12 cellular contexts compared by ENCODE assay signal in the genomic region with DNA sequence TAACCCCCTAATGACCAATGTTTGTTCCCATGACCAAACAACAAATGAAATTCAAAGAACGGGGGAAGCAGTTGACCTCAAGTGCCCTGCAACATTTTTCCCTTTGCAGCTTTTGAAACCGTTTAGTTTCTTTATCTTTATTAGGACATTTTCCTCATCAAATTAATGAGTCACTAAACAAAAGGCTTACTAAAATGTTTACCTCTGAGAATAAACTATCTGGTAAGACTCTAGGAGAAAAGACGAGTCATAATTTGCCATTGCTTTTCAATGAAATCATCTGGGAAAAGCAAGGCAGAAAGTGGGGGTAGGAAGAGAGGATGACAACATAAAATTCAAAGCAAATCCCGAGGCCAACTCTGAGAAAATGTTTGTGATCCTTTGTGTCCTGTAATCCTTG. TPM values are rescaled to one million over a fixed set of nuclear protein-coding genes. Genes with fewer than 3 reads are reported as not detected.
DNase-seq lines count a peak whose midpoint lies in the region; TF ChIP-seq lines count a peak whose summit lies in the region.
"Had no signal": no experiment of that assay in that cellular context is flagged by ENCODE, and none has a peak within 500 bp of the region (broad histone marks: within the 10 kb centered on the region; RNA-seq: fewer than 3 reads in every experiment).

No MANE protein-coding gene starts in this region.

- TF ChIP-seq CTCF in epithelial cell of proximal tubule (conservative IDR thresholded peaks at IDR 0.05; ENCODE audit: low read depth, low read length) (no peak), osteocyte (IDR thresholded peaks at IDR 0.05) (no peak)

- H3K27ac Mint-ChIP-seq in osteocyte (ENCODE audit: unreplicated experiment) = peak overlapping the region; percentile 56

- H3K36me3 Mint-ChIP-seq in osteocyte (ENCODE audit: unreplicated experiment) = peaks cover 50% of the 10 kb centered on the region

- in situ Hi-C loops in KBM-7 (cut with MboI; ENCODE audit: low pct_unique_long_range_greater_than_20kb, low sequenced_read_pairs) = no loop called here

- peak; percentile 90 for DNase-seq in EL
- peak; percentile 35 for DNase-seq in RKO (ENCODE audit: low spot score)
- peak; percentile 82 for DNase-seq in epithelial cell of proximal tubule (ENCODE audit: low read depth)
- DNase-seq in osteocyte (ENCODE audit: extremely low spot score, unreplicated experiment) = no peak
- DNase-seq in KBM-7 = no peak
- no peak for DNase-seq in NCI-H446 treated with DMSO at 0.1 percent for 48 hours (lab: John Stamatoyannopoulos, UW)
- DNase-seq in activated naive CD4-positive, alpha-beta T cell (lab: John Stamatoyannopoulos, UW) = no peak
- no peak for DNase-seq in NOMO-1 (lab: John Stamatoyannopoulos, UW; ENCODE audit: unreplicated experiment in 2 of 2)
- DNase-seq: NCI-H446; stimulated activated CD4-positive, alpha-beta T cell treated with anti-CD3 and anti-CD28 coated beads, Interleukin-4, amount 100 ng/mL, for 1 hour; upper lobe of left lung had no signal

- H3K9me3 Mint-ChIP-seq in osteocyte (ENCODE audit: unreplicated experiment) = no peaks in the 10 kb centered on the region
- H3K9me3 Mint-ChIP-seq: central memory CD8-positive, alpha-beta T cell had no signal

- no peak overlapping the region for H3K4me3 ChIP-seq in epithelial cell of proximal tubule (ENCODE audit: low read depth, low read length)
- H3K4me3 ChIP-seq: upper lobe of left lung had no signal

- H3K27me3 Mint-ChIP-seq in osteocyte (ENCODE audit: unreplicated experiment) = no peaks in the 10 kb centered on the region

- H3K4me3 Mint-ChIP-seq in osteocyte (ENCODE audit: unreplicated experiment) = no peak overlapping the region
- H3K4me3 Mint-ChIP-seq: central memory CD8-positive, alpha-beta T cell had no signal

- peaks cover 77% of the 10 kb centered on the region for H3K4me1 Mint-ChIP-seq in osteocyte (ENCODE audit: unreplicated experiment)
- H3K4me1 Mint-ChIP-seq: central memory CD8-positive, alpha-beta T cell had no signal

RNA-seq across cellular contexts. Expression of a gene that starts 57.3 kb away (rescaled TPM):
- total RNA-seq in epithelial cell of proximal tubule = 14.4 and 15.3 TPM in 2 replicates
- total RNA-seq in osteocyte = 110 and 113 TPM in 2 replicates

Comparison
In these comparisons a context has a peak if more than half of its experiments do, and no peak if none do; other contexts are left out.
1. DNase-seq: peak in EL (single experiment), RKO (single experiment) and epithelial cell of proximal tubule (single experiment); none in osteocyte (single experiment), KBM-7 (single experiment), NCI-H446 treated with DMSO at 0.1 percent for 48 hours (single experiment), activated naive CD4-positive, alpha-beta T cell (0 of 4) and NOMO-1 (0 of 2).